Comparison of ENCODE assay signal across 8 cellular contexts in genomic region chr1:110605901-110606783, GRCh38. TPM values are rescaled to one million over a fixed set of nuclear protein-coding genes. Genes with fewer than 3 reads are reported as not detected.
DNase-seq lines count a peak whose midpoint lies in the region; ATAC-seq and TF ChIP-seq lines count a peak whose summit lies in the region.

Gene KCNA2, minus strand, starts transcription at chr1:110606358. Its CDS starts 1,576 bp downstream, at chr1:110604782.

- H3K4me3 ChIP-seq in Panc1 (ENCODE audit: low read depth in 2 of 2, low read length in 2 of 2) = peak within 1 kb of the TSS; percentile 29 to 45
- peak within 1 kb of the TSS; percentile 79 for H3K4me3 ChIP-seq in effector memory CD4-positive, alpha-beta T cell (ENCODE audit: insufficient read depth, low read depth, low read length, poor library complexity, severe bottlenecking)
- peak within 1 kb of the TSS; percentile 84 for H3K4me3 ChIP-seq in thoracic aorta

- H3K4me1 ChIP-seq in Panc1 (ENCODE audit: control insufficient read depth, insufficient read depth, low read length) (no peaks in the 10 kb centered on the region), thoracic aorta (ENCODE audit: control insufficient read depth in 1 of 2, low read depth in 2 of 2) (peaks cover 9 to 10% of the 10 kb centered on the region in 2 donors)
- H3K4me1 ChIP-seq in effector memory CD4-positive, alpha-beta T cell (ENCODE audit: control insufficient read depth, insufficient read depth, low read length, poor library complexity, severe bottlenecking) = peaks cover 15% of the 10 kb centered on the region

- in situ Hi-C loops in Panc1 (cut with HindIII; ENCODE audit: low pct_unique_long_range_greater_than_20kb, low sequenced_read_pairs) = no loop called here

- DNase-seq in NCI-H345 (lab: John Stamatoyannopoulos, UW) (peak; percentile 45), NCI-H345 treated with DMSO at 0.1 percent for 48 hours (lab: John Stamatoyannopoulos, UW; ENCODE audit: unreplicated experiment) (no peak), Panc1 (ENCODE audit: low read depth, low spot score) (no peak), mesenteric fat pad (ENCODE audit: low spot score) (peak; percentile 88), thoracic aorta (ENCODE audit: low spot score) (no peak)
- DNase-seq in effector memory CD4-positive, alpha-beta T cell = no peak
- DNase-seq in stimulated activated CD4-positive, alpha-beta T cell treated with anti-CD3 and anti-CD28 coated beads, Interleukin-1b, Interleukin-23, amount 100 ng/mL, for 48 hours = no peak

- no peaks in the 10 kb centered on the region for H3K9me3 ChIP-seq in Panc1 (ENCODE audit: control insufficient read depth, insufficient read depth, low read depth, low read length)
- no peaks in the 10 kb centered on the region for H3K9me3 ChIP-seq in effector memory CD4-positive, alpha-beta T cell (ENCODE audit: control insufficient read depth, low read length)
- H3K9me3 ChIP-seq in thoracic aorta = no peaks in the 10 kb centered on the region

- H3K27ac ChIP-seq in Panc1 (ENCODE audit: low read length) = no peak within 1 kb of the TSS
- no peak within 1 kb of the TSS for H3K27ac ChIP-seq in effector memory CD4-positive, alpha-beta T cell (ENCODE audit: insufficient read depth, low read length, poor library complexity, severe bottlenecking)
- peak within 1 kb of the TSS in 1 of 2 donors; percentile 10 for H3K27ac ChIP-seq in thoracic aorta

- no TSS peak for BruUV-seq in Panc1 (replicated peaks; lab: Mats Ljungman, UMichigan)

- H3K36me3 ChIP-seq in Panc1 (ENCODE audit: control insufficient read depth, insufficient read depth, low read length) = no peaks in the 10 kb centered on the region
- H3K36me3 ChIP-seq in effector memory CD4-positive, alpha-beta T cell (ENCODE audit: control insufficient read depth, insufficient read depth, low read length) = no peaks in the 10 kb centered on the region
- H3K36me3 ChIP-seq in thoracic aorta = no peaks in the 10 kb centered on the region

- TF ChIP-seq CTCF in Panc1 (IDR thresholded peaks at IDR 0.05) (no peak), thoracic aorta (IDR thresholded peaks at IDR 0.05) (no peak)

- H3K27me3 ChIP-seq in Panc1 (ENCODE audit: control insufficient read depth, insufficient read depth, low read length) (peaks cover 7% of the 10 kb centered on the region; the same call in 1 of the 2 replicates), thoracic aorta (replicated peaks; ENCODE audit: insufficient read depth) (no peaks in the 10 kb centered on the region)
- peaks cover 37% of the 10 kb centered on the region for H3K27me3 ChIP-seq in effector memory CD4-positive, alpha-beta T cell (replicated peaks; ENCODE audit: control insufficient read depth, insufficient read depth, low read length, poor library complexity, severe bottlenecking)

- intact Hi-C loops in Panc1 (cut with micrococcal nuclease; ENCODE audit: unreplicated experiment) = no loop called here

- ATAC-seq in Panc1 = peak; percentile 56
- no peak for ATAC-seq in thoracic aorta (ENCODE audit: insufficient number of reproducible peaks, low FRiP score, low read depth)
- no peak for ATAC-seq in GM18907 (IDR thresholded peaks at IDR 0.05; ENCODE audit: unreplicated experiment)

- POLR2A ChIA-PET in Panc1 (lab: Charles Lee) = no interaction called here

- CTCF ChIA-PET in Panc1 (lab: Charles Lee) = interaction anchor here (0.5 kb wide), 1 partner anchor 13 kb away, joined by 4 read pairs; no protein-coding TSS in a partner anchor

RNA-seq across cellular contexts. Expression of gene KCNA2, which starts in this region (rescaled TPM):
- total RNA-seq in Panc1 (2021; ENCODE audit: unreplicated experiment) (1.1 TPM), mesenteric fat pad (1.5 TPM), thoracic aorta (1 to 10 TPM; 2.0 to 3.1 TPM)
- polyA plus RNA-seq in Panc1 (2012; ENCODE audit: insufficient read length) = 0.47 TPM

Comparison
In these comparisons a context has a peak if more than half of its experiments do, and no peak if none do; other contexts are left out.
1. DNase-seq: peak in NCI-H345 (single experiment) and mesenteric fat pad (single experiment); none in NCI-H345 treated with DMSO at 0.1 percent for 48 hours (single experiment), Panc1 (single experiment), effector memory CD4-positive, alpha-beta T cell (0 of 3), thoracic aorta (single experiment) and stimulated activated CD4-positive, alpha-beta T cell treated with anti-CD3 and anti-CD28 coated beads, Interleukin-1b, Interleukin-23, amount 100 ng/mL, for 48 hours (single experiment).
2. Peak in every context shown above with its lines, with median percentiles within 50 percentile points of each other: H3K4me3 ChIP-seq.